In genomic region chr5:143206194-143207053, GRCh38 we compare ENCODE assay signal across 11 cellular contexts.
DNase-seq lines count a peak whose midpoint lies in the region; ATAC-seq and TF ChIP-seq lines count a peak whose summit lies in the region.
"Had no signal": no experiment of that assay in that cellular context is flagged by ENCODE, and none has a peak within 500 bp of the region (broad histone marks: within the 10 kb centered on the region; RNA-seq: fewer than 3 reads in every experiment).

No MANE protein-coding gene starts in this region.

- no peak for DNase-seq in activated T-cell treated with anti-CD3 and anti-CD28 coated beads, Interleukin-2, amount 50 U/mL, for 72 hours
- no peak for DNase-seq in activated T-cell treated with anti-CD3 and anti-CD28 coated beads, Interleukin-2, amount 50 U/mL, for 1 hour
- DNase-seq in RWPE2 (ENCODE audit: low spot score) = no peak
- DNase-seq in cerebellar cortex (ENCODE audit: low spot score) = no peak
- no peak for DNase-seq in WTC11 (ENCODE audit: low spot score)
- no peak for DNase-seq in effector CD8-positive, alpha-beta T cell (lab: John Stamatoyannopoulos, UW)
- DNase-seq: RPMI8226 had no signal

- peaks cover 21% of the 10 kb centered on the region for H3K4me1 Mint-ChIP-seq in activated T-cell treated with anti-CD3 and anti-CD28 coated beads, Interleukin-2, amount 50 U/mL, for 72 hours (ENCODE audit: low read depth)
- peaks cover 35% of the 10 kb centered on the region for H3K4me1 Mint-ChIP-seq in stimulated activated naive CD8-positive, alpha-beta T cell treated with anti-CD3 and anti-CD28 coated beads, Interleukin-15, Interleukin-2, amounts not matched to agents 100 ng/mL and 50 ng/mL, for 24 hours (ENCODE audit: low read depth)
- H3K4me1 Mint-ChIP-seq in WTC11 = peaks cover 19% of the 10 kb centered on the region

- ATAC-seq in activated T-cell treated with anti-CD3 and anti-CD28 coated beads, Interleukin-2, amount 50 U/mL, for 72 hours (replicated peaks in 1 of 2) = peak; percentile 67 to 71
- ATAC-seq in HG02571 (IDR thresholded peaks at IDR 0.05; ENCODE audit: unreplicated experiment) = peak; percentile 54
- peak; percentile 30; the same call in 2 of the 3 replicates for ATAC-seq in RWPE2 (ENCODE audit: low read depth)
- no peak for ATAC-seq in WTC11

- H3K27me3 ChIP-seq in RWPE2 (ENCODE audit: insufficient read depth, poor library complexity, severe bottlenecking) = no peaks in the 10 kb centered on the region

- POLR2A ChIA-PET in WTC11 (lab: Charles Lee) = no interaction called here

- CTCF ChIA-PET in WTC11 (lab: Charles Lee) = interaction anchor here (1.0 to 1.9 kb wide), 2 partner anchors 11 to 23 kb away, joined by 3 to 6 read pairs; no protein-coding TSS in a partner anchor

- H3K36me3 ChIP-seq in RWPE2 (ENCODE audit: low read depth) = no peaks in the 10 kb centered on the region

- peak overlapping the region; percentile 93 for H3K27ac ChIP-seq in RWPE2 (ENCODE audit: poor library complexity, severe bottlenecking)
- H3K27ac ChIP-seq: KMS-11 had no signal

- TF ChIP-seq CTCF in RWPE2 (IDR thresholded peaks at IDR 0.05; ENCODE audit: poor library complexity, severe bottlenecking) (no peak), WTC11 (IDR thresholded peaks at IDR 0.05) (no peak)

- H3K4me3 ChIP-seq in RWPE2 (ENCODE audit: severe bottlenecking) = no peak overlapping the region

- peaks cover 2 to 6% of the 10 kb centered on the region in 2 donors for H3K9me3 Mint-ChIP-seq in activated T-cell treated with anti-CD3 and anti-CD28 coated beads, Interleukin-2, amount 50 U/mL, for 72 hours
- peaks cover 4% of the 10 kb centered on the region for H3K9me3 Mint-ChIP-seq in stimulated activated naive CD8-positive, alpha-beta T cell treated with anti-CD3 and anti-CD28 coated beads, Interleukin-15, Interleukin-2, amounts not matched to agents 100 ng/mL and 50 ng/mL, for 24 hours
- peaks cover 6% of the 10 kb centered on the region; the same call in 1 of the 2 replicates for H3K9me3 Mint-ChIP-seq in WTC11
- H3K9me3 Mint-ChIP-seq: dendritic cell treated with granulocyte-macrophage colony-stimulating factor and Interleukin-4, amounts not matched to agents 40 ng/mL and 50 ng/mL, for 4 days had no signal

- H3K4me1 ChIP-seq in RWPE2 (ENCODE audit: insufficient read depth, poor library complexity, severe bottlenecking) = peaks cover 29% of the 10 kb centered on the region

- peaks cover 6 to 9% of the 10 kb centered on the region in 2 donors for H3K36me3 Mint-ChIP-seq in activated T-cell treated with anti-CD3 and anti-CD28 coated beads, Interleukin-2, amount 50 U/mL, for 72 hours (ENCODE audit: insufficient read depth in 2 of 2)
- peaks cover 7% of the 10 kb centered on the region for H3K36me3 Mint-ChIP-seq in stimulated activated naive CD8-positive, alpha-beta T cell treated with anti-CD3 and anti-CD28 coated beads, Interleukin-15, Interleukin-2, amounts not matched to agents 100 ng/mL and 50 ng/mL, for 24 hours (ENCODE audit: low read depth)
- peaks cover 6% of the 10 kb centered on the region; the same call in 1 of the 2 replicates for H3K36me3 Mint-ChIP-seq in WTC11

- H3K27me3 Mint-ChIP-seq in activated T-cell treated with anti-CD3 and anti-CD28 coated beads, Interleukin-2, amount 50 U/mL, for 72 hours (ENCODE audit: low read depth) = no peaks in the 10 kb centered on the region
- no peaks in the 10 kb centered on the region for H3K27me3 Mint-ChIP-seq in stimulated activated naive CD8-positive, alpha-beta T cell treated with anti-CD3 and anti-CD28 coated beads, Interleukin-15, Interleukin-2, amounts not matched to agents 100 ng/mL and 50 ng/mL, for 24 hours
- H3K27me3 Mint-ChIP-seq in WTC11 (ENCODE audit: low read depth) = no peaks in the 10 kb centered on the region
- H3K27me3 Mint-ChIP-seq: dendritic cell treated with granulocyte-macrophage colony-stimulating factor and Interleukin-4, amounts not matched to agents 40 ng/mL and 50 ng/mL, for 4 days had no signal

- H3K9me3 ChIP-seq in RWPE2 (ENCODE audit: severe bottlenecking) = no peaks in the 10 kb centered on the region

- H3K27ac Mint-ChIP-seq in activated T-cell treated with anti-CD3 and anti-CD28 coated beads, Interleukin-2, amount 50 U/mL, for 72 hours = peak overlapping the region; percentile 10
- peak overlapping the region; percentile 63 for H3K27ac Mint-ChIP-seq in stimulated activated naive CD8-positive, alpha-beta T cell treated with anti-CD3 and anti-CD28 coated beads, Interleukin-15, Interleukin-2, amounts not matched to agents 100 ng/mL and 50 ng/mL, for 24 hours
- no peak overlapping the region for H3K27ac Mint-ChIP-seq in WTC11
- H3K27ac Mint-ChIP-seq: dendritic cell treated with granulocyte-macrophage colony-stimulating factor and Interleukin-4, amounts not matched to agents 40 ng/mL and 50 ng/mL, for 4 days had no signal

- peak overlapping the region in 1 of 2 donors; percentile 44 for H3K4me3 Mint-ChIP-seq in activated T-cell treated with anti-CD3 and anti-CD28 coated beads, Interleukin-2, amount 50 U/mL, for 72 hours
- H3K4me3 Mint-ChIP-seq in stimulated activated naive CD8-positive, alpha-beta T cell treated with anti-CD3 and anti-CD28 coated beads, Interleukin-15, Interleukin-2, amounts not matched to agents 100 ng/mL and 50 ng/mL, for 24 hours = peak overlapping the region; percentile 12
- no peak overlapping the region for H3K4me3 Mint-ChIP-seq in WTC11
- H3K4me3 Mint-ChIP-seq: dendritic cell treated with granulocyte-macrophage colony-stimulating factor and Interleukin-4, amounts not matched to agents 40 ng/mL and 50 ng/mL, for 4 days had no signal

TF ChIP-seq in WTC11, 78 proteins besides CTCF, POLR2A, EP300 and RAD21 (continues in another document):
- TF ChIP-seq ZNF317 (CRISPR knock-in tag; IDR thresholded peaks at IDR 0.05; ENCODE audit: borderline replicate concordance, low read depth) = no peak
- no peak for TF ChIP-seq GABPB1 (CRISPR knock-in tag; IDR thresholded peaks at IDR 0.05)
- TF ChIP-seq ZNF263 (CRISPR knock-in tag; IDR thresholded peaks at IDR 0.05; ENCODE audit: low read depth) = no peak
- TF ChIP-seq TEAD1 (CRISPR knock-in tag; IDR thresholded peaks at IDR 0.05) = no peak
- no peak for TF ChIP-seq FOXP1 (CRISPR knock-in tag; IDR thresholded peaks at IDR 0.05; ENCODE audit: borderline replicate concordance)
- no peak for TF ChIP-seq ZSCAN18 (CRISPR knock-in tag; IDR thresholded peaks at IDR 0.05)
- TF ChIP-seq ETV6 (CRISPR knock-in tag; IDR thresholded peaks at IDR 0.05) = no peak
- no peak for TF ChIP-seq EMX1 (CRISPR knock-in tag; IDR thresholded peaks at IDR 0.05)
- no peak for TF ChIP-seq ZBTB21 (CRISPR knock-in tag; IDR thresholded peaks at IDR 0.05; ENCODE audit: borderline replicate concordance)
- TF ChIP-seq PREB (CRISPR knock-in tag; IDR thresholded peaks at IDR 0.05; ENCODE audit: borderline replicate concordance) = no peak
- no peak for TF ChIP-seq STAT6 (CRISPR knock-in tag; conservative IDR thresholded peaks at IDR 0.05; ENCODE audit: low read depth)
- TF ChIP-seq PRRX2 (CRISPR knock-in tag; IDR thresholded peaks at IDR 0.05) = no peak
- no peak for TF ChIP-seq SP1 (CRISPR knock-in tag; conservative IDR thresholded peaks at IDR 0.05)
- no peak for TF ChIP-seq ZNF396 (CRISPR knock-in tag; IDR thresholded peaks at IDR 0.05; ENCODE audit: borderline replicate concordance)
- no peak for TF ChIP-seq ATF3 (CRISPR knock-in tag; conservative IDR thresholded peaks at IDR 0.05)
- TF ChIP-seq SOX15 (CRISPR knock-in tag; IDR thresholded peaks at IDR 0.05) = no peak
- TF ChIP-seq GTF2I (CRISPR knock-in tag; conservative IDR thresholded peaks at IDR 0.05) = no peak
